In genomic region chr6:89145461-89145961, GRCh38 we compare ENCODE assay signal across 8 cellular contexts. TPM values are rescaled to one million over a fixed set of nuclear protein-coding genes. Genes with fewer than 3 reads are reported as not detected.
DNase-seq lines count a peak whose midpoint lies in the region; ATAC-seq and TF ChIP-seq lines count a peak whose summit lies in the region.

No MANE protein-coding gene starts in this region.

- H3K27me3 Mint-ChIP-seq in T-helper 17 cell = no peaks in the 10 kb centered on the region
- H3K27me3 Mint-ChIP-seq in natural killer cell (ENCODE audit: low read depth in 2 of 2) = no peaks in the 10 kb centered on the region

- peaks cover 19% of the 10 kb centered on the region for H3K4me1 Mint-ChIP-seq in T-helper 17 cell
- peaks cover 14 to 15% of the 10 kb centered on the region in 2 donors for H3K4me1 Mint-ChIP-seq in natural killer cell

- no peaks in the 10 kb centered on the region for H3K9me3 ChIP-seq in T-helper 17 cell (ENCODE audit: control insufficient read depth, low read length, poor library complexity, severe bottlenecking)

- peak; percentile 65 for ATAC-seq in GM21717 (IDR thresholded peaks at IDR 0.05; ENCODE audit: unreplicated experiment)
- ATAC-seq in T-helper 17 cell = peak; percentile 81
- ATAC-seq in natural killer cell = peak; percentile 73 to 85 (median 75)

- H3K27ac Mint-ChIP-seq in T-helper 17 cell (peak overlapping the region; percentile 81), natural killer cell (peak overlapping the region; percentile 79 to 93)

- peak overlapping the region; percentile 59 for H3K4me3 ChIP-seq in Jurkat, Clone E6-1 (ENCODE audit: low read length)

- DNase-seq in activated CD8-positive, alpha-beta memory T cell treated with anti-CD3 and anti-CD28 coated beads, Interleukin-2, amount 50 U/mL, for 4 hours = peak; percentile 23
- no peak for DNase-seq in activated CD8-positive, alpha-beta memory T cell treated with anti-CD3 and anti-CD28 coated beads, Interleukin-2, amount 50 U/mL, for 48 hours
- DNase-seq in Jurkat, Clone E6-1 (ENCODE audit: low read depth, low spot score) = peak; percentile 54
- no peak for DNase-seq in T-helper 17 cell
- peak; percentile 65 to 68 for DNase-seq in erythroblast (lab: John Stamatoyannopoulos, UW)
- no peak for DNase-seq in natural killer cell
- DNase-seq in posterior vena cava (ENCODE audit: low spot score) = no peak

- intact Hi-C loops in natural killer cell (cut with micrococcal nuclease) (loop anchor here (1.0 kb wide), 1 partner anchor 66 kb away; no protein-coding TSS in a partner anchor), posterior vena cava (cut with DNase I) (loop anchor here in 1 of 2 donors (10.0 kb wide), 1 partner anchor 111 kb away; no protein-coding TSS in a partner anchor)

- no peak for TF ChIP-seq POLR2A in erythroblast (IDR thresholded peaks at IDR 0.05; ENCODE audit: low read length)

- no peak for TF ChIP-seq CTCF in natural killer cell (IDR thresholded peaks at IDR 0.05)

- no peaks in the 10 kb centered on the region for H3K9me3 Mint-ChIP-seq in natural killer cell

- H3K4me3 Mint-ChIP-seq in T-helper 17 cell (peak overlapping the region; percentile 98), natural killer cell (peak overlapping the region; percentile 99)

- peaks cover 7% of the 10 kb centered on the region for H3K36me3 Mint-ChIP-seq in T-helper 17 cell (ENCODE audit: low read depth)
- H3K36me3 Mint-ChIP-seq in natural killer cell = no peaks in the 10 kb centered on the region

RNA-seq across cellular contexts. Expression of gene PM20D2, which starts 0.3 kb away (rescaled TPM):
- 16.0 TPM for polyA plus RNA-seq in Jurkat, Clone E6-1 (2012; ENCODE audit: insufficient read depth, insufficient read length)
- total RNA-seq in T-helper 17 cell (1 to 10 TPM; 4.2 to 5.5 TPM), natural killer cell (1 to 10 TPM; 4.0 to 6.1 (median 4.9) TPM), posterior vena cava (10 to 100 TPM in 1 of 2 donors, 1 to 10 TPM in 1; 9.1 to 14.0 TPM)

RNA-seq across cellular contexts. Expression of gene SRSF12, which starts 27.6 kb away (rescaled TPM):
- polyA plus RNA-seq in Jurkat, Clone E6-1 (2012; ENCODE audit: insufficient read depth, insufficient read length) = 4.6 TPM
- not detected for total RNA-seq in T-helper 17 cell
- under 1 TPM; 0.07 to 0.45 (median 0.45) TPM for total RNA-seq in natural killer cell
- 1 to 10 TPM; 3.4 to 3.5 TPM for total RNA-seq in posterior vena cava

Comparison
In these comparisons a context has a peak if more than half of its experiments do, and no peak if none do; other contexts are left out.
1. DNase-seq: peak in activated CD8-positive, alpha-beta memory T cell treated with anti-CD3 and anti-CD28 coated beads, Interleukin-2, amount 50 U/mL, for 4 hours (single experiment), Jurkat, Clone E6-1 (single experiment) and erythroblast (2 of 2); none in activated CD8-positive, alpha-beta memory T cell treated with anti-CD3 and anti-CD28 coated beads, Interleukin-2, amount 50 U/mL, for 48 hours (single experiment), T-helper 17 cell (0 of 3), natural killer cell (single experiment) and posterior vena cava (single experiment).
2. Peak in every context shown above with its lines, with median percentiles within 50 percentile points of each other: ATAC-seq.